ENCODE assay signal across 18 cellular contexts in genomic region chr11:72762641-72763304, GRCh38. TPM values are rescaled to one million over a fixed set of nuclear protein-coding genes. Genes with fewer than 3 reads are reported as not detected.
DNase-seq lines count a peak whose midpoint lies in the region; ATAC-seq and FAIRE-seq lines count a peak whose summit lies in the region.
"Had no signal": no experiment of that assay in that cellular context is flagged by ENCODE, and none has a peak within 500 bp of the region (broad histone marks: within the 10 kb centered on the region; RNA-seq: fewer than 3 reads in every experiment).

No MANE protein-coding gene starts in this region.

- FAIRE-seq in small intestine (lab: Jason Lieb, UNC), result no peak

- no peaks in the 10 kb centered on the region for H3K27me3 Mint-ChIP-seq in activated naive CD4-positive, alpha-beta T cell treated with anti-CD3 and anti-CD28 coated beads for 36 hours (ENCODE audit: low read depth)
- no peaks in the 10 kb centered on the region for H3K27me3 Mint-ChIP-seq in activated CD4-positive, alpha-beta memory T cell treated with anti-CD3 and anti-CD28 coated beads, Interleukin-2, amount 10 ng/mL, durations not matched to agents 7 days and 5 days

- no peaks in the 10 kb centered on the region for H3K9me3 ChIP-seq in small intestine (ENCODE audit: control insufficient read depth, low read depth)
- H3K9me3 ChIP-seq: mucosa of descending colon, prostate gland, vagina had no signal

- peak; percentile 61 for DNase-seq in activated naive CD4-positive, alpha-beta T cell treated with anti-CD3 and anti-CD28 coated beads for 36 hours
- no peak for DNase-seq in activated naive CD4-positive, alpha-beta T cell (lab: John Stamatoyannopoulos, UW)
- DNase-seq in activated CD4-positive, alpha-beta memory T cell treated with anti-CD3 and anti-CD28 coated beads, Interleukin-2, amount 10 ng/mL, durations not matched to agents 7 days and 5 days, result peak; percentile 31
- no peak for DNase-seq in stimulated activated naive CD8-positive, alpha-beta T cell treated with anti-CD3 and anti-CD28 coated beads, Interleukin-15, Interleukin-2, amounts not matched to agents 100 U/mL and 50 U/mL, for 24 hours
- DNase-seq in small intestine (no peak), NCI-H69 (lab: John Stamatoyannopoulos, UW) (no peak)
- DNase-seq: DMS79; effector CD8-positive, alpha-beta T cell; HFFc6; KBM-7; mucosa of descending colon; NCI-H146; NCI-H774 had no signal

- POLR2A ChIA-PET in activated CD4-positive, alpha-beta memory T cell treated with anti-CD3 and anti-CD28 coated beads, Interleukin-2, amount 10 ng/mL, durations not matched to agents 7 days and 5 days (lab: Charles Lee), result no interaction called here

- intact Hi-C loops in activated naive CD4-positive, alpha-beta T cell treated with anti-CD3 and anti-CD28 coated beads for 36 hours (cut with micrococcal nuclease), result no loop called here

- H3K4me3 ChIP-seq in small intestine (ENCODE audit: low read depth in 1 of 2, low read length in 2 of 2), result no peak overlapping the region
- H3K4me3 ChIP-seq: mucosa of descending colon, prostate gland, vagina had no signal

- WGBS in small intestine, 3 donors, result 55 to 67% (median 64%) methylated on average over 5 of the region's 5 CpGs

- CTCF ChIA-PET in activated naive CD4-positive, alpha-beta T cell treated with anti-CD3 and anti-CD28 coated beads for 36 hours (lab: Charles Lee), result interaction anchor here (0.5 kb wide), 1 partner anchor 9 kb away, joined by 3 read pairs; no protein-coding TSS in a partner anchor
- CTCF ChIA-PET in activated CD4-positive, alpha-beta memory T cell treated with anti-CD3 and anti-CD28 coated beads, Interleukin-2, amount 10 ng/mL, durations not matched to agents 7 days and 5 days (lab: Charles Lee), result interaction anchor here (0.9 to 1.0 kb wide), 2 partner anchors 30 to 31 kb away, joined by 3 read pairs; no protein-coding TSS in a partner anchor

- no peaks in the 10 kb centered on the region for H3K27me3 ChIP-seq in small intestine (ENCODE audit: control insufficient read depth in 2 of 2, insufficient read depth in 2 of 2, low read length in 2 of 2)
- H3K27me3 ChIP-seq: vagina had no signal

- H3K36me3 ChIP-seq in small intestine (ENCODE audit: control insufficient read depth in 2 of 2, insufficient read depth in 2 of 2, low read length in 2 of 2), result peaks cover 0 to 3% of the 10 kb centered on the region in 2 donors
- H3K36me3 ChIP-seq: prostate gland had no signal

- H3K9me3 Mint-ChIP-seq in activated naive CD4-positive, alpha-beta T cell treated with anti-CD3 and anti-CD28 coated beads for 36 hours, result no peaks in the 10 kb centered on the region
- no peaks in the 10 kb centered on the region for H3K9me3 Mint-ChIP-seq in activated CD4-positive, alpha-beta memory T cell treated with anti-CD3 and anti-CD28 coated beads, Interleukin-2, amount 10 ng/mL, durations not matched to agents 7 days and 5 days

- no peak overlapping the region for H3K4me3 Mint-ChIP-seq in activated naive CD4-positive, alpha-beta T cell treated with anti-CD3 and anti-CD28 coated beads for 36 hours
- no peak overlapping the region for H3K4me3 Mint-ChIP-seq in activated CD4-positive, alpha-beta memory T cell treated with anti-CD3 and anti-CD28 coated beads, Interleukin-2, amount 10 ng/mL, durations not matched to agents 7 days and 5 days
- H3K4me3 Mint-ChIP-seq: HFFc6 had no signal

- no peaks in the 10 kb centered on the region for H3K36me3 Mint-ChIP-seq in activated naive CD4-positive, alpha-beta T cell treated with anti-CD3 and anti-CD28 coated beads for 36 hours (ENCODE audit: low read depth)
- H3K36me3 Mint-ChIP-seq in activated CD4-positive, alpha-beta memory T cell treated with anti-CD3 and anti-CD28 coated beads, Interleukin-2, amount 10 ng/mL, durations not matched to agents 7 days and 5 days (ENCODE audit: low read depth), result no peaks in the 10 kb centered on the region

- peak; percentile 72 for ATAC-seq in GM21723 (IDR thresholded peaks at IDR 0.05; ENCODE audit: unreplicated experiment)
- peak; percentile 77 for ATAC-seq in stimulated activated naive CD8-positive, alpha-beta T cell treated with anti-CD3 and anti-CD28 coated beads, Interleukin-15, Interleukin-2, amounts not matched to agents 100 U/mL and 50 U/mL, for 24 hours
- no peak for ATAC-seq in HG03460 (IDR thresholded peaks at IDR 0.05; ENCODE audit: unreplicated experiment)
- ATAC-seq: mucosa of descending colon, Right ventricle myocardium inferior had no signal

- H3K27ac Mint-ChIP-seq in activated naive CD4-positive, alpha-beta T cell treated with anti-CD3 and anti-CD28 coated beads for 36 hours, result no peak overlapping the region
- H3K27ac Mint-ChIP-seq in activated CD4-positive, alpha-beta memory T cell treated with anti-CD3 and anti-CD28 coated beads, Interleukin-2, amount 10 ng/mL, durations not matched to agents 7 days and 5 days, result no peak overlapping the region
- H3K27ac Mint-ChIP-seq: HFFc6 had no signal

- no peaks in the 10 kb centered on the region for H3K4me1 ChIP-seq in small intestine (ENCODE audit: control insufficient read depth in 2 of 2, insufficient read depth in 1 of 2, low read depth in 1 of 2, low read length in 1 of 2)
- H3K4me1 ChIP-seq: prostate gland had no signal

- no peak overlapping the region for H3K27ac ChIP-seq in small intestine (ENCODE audit: low read depth in 1 of 2, low read length in 1 of 2)
- H3K27ac ChIP-seq: prostate gland, vagina had no signal

- H3K4me1 Mint-ChIP-seq in activated naive CD4-positive, alpha-beta T cell treated with anti-CD3 and anti-CD28 coated beads for 36 hours (ENCODE audit: low read depth), result peaks cover 16% of the 10 kb centered on the region
- H3K4me1 Mint-ChIP-seq in activated CD4-positive, alpha-beta memory T cell treated with anti-CD3 and anti-CD28 coated beads, Interleukin-2, amount 10 ng/mL, durations not matched to agents 7 days and 5 days, result peaks cover 24% of the 10 kb centered on the region

RNA-seq across cellular contexts. Expression of gene ARAP1, which starts 10.6 kb away (rescaled TPM):
- total RNA-seq in activated naive CD4-positive, alpha-beta T cell treated with anti-CD3 and anti-CD28 coated beads for 36 hours, result 10 to 100 TPM; 64.7 to 70.1 TPM
- 100 to 1,000 TPM; 108 to 109 TPM for total RNA-seq in activated CD4-positive, alpha-beta memory T cell treated with anti-CD3 and anti-CD28 coated beads, Interleukin-2, amount 10 ng/mL, durations not matched to agents 7 days and 5 days
- polyA plus RNA-seq in small intestine, result 10 to 100 TPM; 42.2 to 58.4 (median 48.0) TPM

RNA-seq across cellular contexts. Expression of gene STARD10, which starts 31.1 kb away (rescaled TPM):
- total RNA-seq in activated naive CD4-positive, alpha-beta T cell treated with anti-CD3 and anti-CD28 coated beads for 36 hours, result 10 to 100 TPM; 11.9 to 12.0 TPM
- 10 to 100 TPM; 11.3 to 11.6 TPM for total RNA-seq in activated CD4-positive, alpha-beta memory T cell treated with anti-CD3 and anti-CD28 coated beads, Interleukin-2, amount 10 ng/mL, durations not matched to agents 7 days and 5 days
- 100 to 1,000 TPM; 169 to 331 (median 238) TPM for polyA plus RNA-seq in small intestine

RNA-seq across cellular contexts. Expression of gene ATG16L2, which starts 51.4 kb away (rescaled TPM):
- total RNA-seq in activated naive CD4-positive, alpha-beta T cell treated with anti-CD3 and anti-CD28 coated beads for 36 hours, result 100 to 1,000 TPM; 105 to 114 TPM
- 100 to 1,000 TPM; 135 to 137 TPM for total RNA-seq in activated CD4-positive, alpha-beta memory T cell treated with anti-CD3 and anti-CD28 coated beads, Interleukin-2, amount 10 ng/mL, durations not matched to agents 7 days and 5 days
- 10 to 100 TPM; 19.7 to 43.2 (median 37.0) TPM for polyA plus RNA-seq in small intestine

Comparison
In these comparisons a context has a peak if more than half of its experiments do, and no peak if none do; other contexts are left out.
1. DNase-seq: peak in activated naive CD4-positive, alpha-beta T cell treated with anti-CD3 and anti-CD28 coated beads for 36 hours (single experiment) and activated CD4-positive, alpha-beta memory T cell treated with anti-CD3 and anti-CD28 coated beads, Interleukin-2, amount 10 ng/mL, durations not matched to agents 7 days and 5 days (single experiment); none in activated naive CD4-positive, alpha-beta T cell (0 of 4), stimulated activated naive CD8-positive, alpha-beta T cell treated with anti-CD3 and anti-CD28 coated beads, Interleukin-15, Interleukin-2, amounts not matched to agents 100 U/mL and 50 U/mL, for 24 hours (single experiment), small intestine (single experiment) and NCI-H69 (single experiment).